Comparison of ENCODE assay signal across 9 cellular contexts in genomic region chr10:69901623-69902505, GRCh38.
A peak's percentile ranks its signal among the peaks of the same experiment; 100 is the strongest.
DNase-seq lines count a peak whose midpoint lies in the region; ATAC-seq, FAIRE-seq and TF ChIP-seq lines count a peak whose summit lies in the region.
"Had no signal": no experiment of that assay in that cellular context is flagged by ENCODE, and none has a peak within 500 bp of the region (broad histone marks: within the 10 kb centered on the region; RNA-seq: fewer than 3 reads in every experiment).

No MANE protein-coding gene starts in this region.

- no peak for FAIRE-seq in bronchial epithelial cell (lab: Jason Lieb, UNC)
- FAIRE-seq in urothelium cell line (lab: Jason Lieb, UNC): peak; percentile 98
- FAIRE-seq: frontal cortex had no signal

- no peaks in the 10 kb centered on the region for H3K27me3 Mint-ChIP-seq in activated T-helper 1 cell treated with anti-CD3 and anti-CD28 coated beads, Interleukin-12 subunit alpha, Interleukin-12 subunit beta, Interleukin-2, Interleukin-4 antibody, amounts not matched to agents 30 ng/mL and 10 ng/mL and 1 ng/mL, durations not matched to agents 14 hours and 24 hours and 36 hours (ENCODE audit: insufficient read depth)

- no peaks in the 10 kb centered on the region for H3K9me3 Mint-ChIP-seq in activated T-helper 1 cell treated with anti-CD3 and anti-CD28 coated beads, Interleukin-12 subunit alpha, Interleukin-12 subunit beta, Interleukin-2, Interleukin-4 antibody, amounts not matched to agents 30 ng/mL and 10 ng/mL and 1 ng/mL, durations not matched to agents 14 hours and 24 hours and 36 hours

- peak; percentile 67 for TF ChIP-seq CTCF in bronchial epithelial cell (IDR thresholded peaks at IDR 0.05; ENCODE audit: insufficient read depth, low read length, severe bottlenecking)
- TF ChIP-seq CTCF in left lung (IDR thresholded peaks at IDR 0.05): peak in 1 of 2 donors; percentile 25

- no peak overlapping the region for H3K4me3 Mint-ChIP-seq in activated T-helper 1 cell treated with anti-CD3 and anti-CD28 coated beads, Interleukin-12 subunit alpha, Interleukin-12 subunit beta, Interleukin-2, Interleukin-4 antibody, amounts not matched to agents 30 ng/mL and 10 ng/mL and 1 ng/mL, durations not matched to agents 14 hours and 24 hours and 36 hours

- H3K36me3 ChIP-seq in bronchial epithelial cell (ENCODE audit: control insufficient read depth, insufficient read depth, low read length): no peaks in the 10 kb centered on the region
- no peaks in the 10 kb centered on the region for H3K36me3 ChIP-seq in left lung

- no peaks in the 10 kb centered on the region for H3K36me3 Mint-ChIP-seq in activated T-helper 1 cell treated with anti-CD3 and anti-CD28 coated beads, Interleukin-12 subunit alpha, Interleukin-12 subunit beta, Interleukin-2, Interleukin-4 antibody, amounts not matched to agents 30 ng/mL and 10 ng/mL and 1 ng/mL, durations not matched to agents 14 hours and 24 hours and 36 hours (ENCODE audit: low read depth)

- H3K27ac Mint-ChIP-seq in activated T-helper 1 cell treated with anti-CD3 and anti-CD28 coated beads, Interleukin-12 subunit alpha, Interleukin-12 subunit beta, Interleukin-2, Interleukin-4 antibody, amounts not matched to agents 30 ng/mL and 10 ng/mL and 1 ng/mL, durations not matched to agents 14 hours and 24 hours and 36 hours: no peak overlapping the region

- H3K4me3 ChIP-seq in bronchial epithelial cell (ENCODE audit: low read depth, low read length): no peak overlapping the region
- no peak overlapping the region for H3K4me3 ChIP-seq in left lung

- H3K27ac ChIP-seq in left lung: no peak overlapping the region

- peaks cover 0 to 3% of the 10 kb centered on the region in 2 donors for H3K4me1 ChIP-seq in left lung

- H3K27me3 ChIP-seq in bronchial epithelial cell (ENCODE audit: control insufficient read depth, insufficient read depth, low read length) (no peaks in the 10 kb centered on the region), left lung (no peaks in the 10 kb centered on the region)

- no peaks in the 10 kb centered on the region for H3K4me1 Mint-ChIP-seq in activated T-helper 1 cell treated with anti-CD3 and anti-CD28 coated beads, Interleukin-12 subunit alpha, Interleukin-12 subunit beta, Interleukin-2, Interleukin-4 antibody, amounts not matched to agents 30 ng/mL and 10 ng/mL and 1 ng/mL, durations not matched to agents 14 hours and 24 hours and 36 hours (ENCODE audit: low read depth)

- ATAC-seq in left lung: peak; percentile 88

- intact Hi-C loops in left lung (cut with DNase I): no loop called here
- intact Hi-C loops in activated T-helper 1 cell treated with anti-CD3 and anti-CD28 coated beads, Interleukin-12 subunit alpha, Interleukin-12 subunit beta, Interleukin-2, Interleukin-4 antibody, amounts not matched to agents 30 ng/mL and 10 ng/mL and 1 ng/mL, durations not matched to agents 14 hours and 24 hours and 36 hours (cut with micrococcal nuclease): no loop called here

- DNase-seq in A172 (ENCODE audit: low spot score): peak; percentile 41
- DNase-seq in ELF-1 (ENCODE audit: low read depth, low spot score): peak; percentile 80
- DNase-seq in NCI-H2171 (lab: John Stamatoyannopoulos, UW): peak; percentile 32
- DNase-seq in bronchial epithelial cell (ENCODE audit: low read depth): peak; percentile 12
- no peak for DNase-seq in left lung
- peak; percentile 87 for DNase-seq in urothelium cell line (ENCODE audit: low spot score)
- no peak for DNase-seq in activated T-helper 1 cell treated with anti-CD3 and anti-CD28 coated beads, Interleukin-12 subunit alpha, Interleukin-12 subunit beta, Interleukin-2, Interleukin-4 antibody, amounts not matched to agents 30 ng/mL and 10 ng/mL and 1 ng/mL, durations not matched to agents 14 hours and 24 hours and 36 hours (ENCODE audit: low spot score)
- DNase-seq in NCI-H2029 treated with DMSO at 0.1 percent for 48 hours (lab: John Stamatoyannopoulos, UW): no peak

- H3K9me3 ChIP-seq in left lung: no peaks in the 10 kb centered on the region

Comparison
In these comparisons a context has a peak if more than half of its experiments do, and no peak if none do; other contexts are left out.
1. DNase-seq: peak in A172 (single experiment), ELF-1 (single experiment), NCI-H2171 (single experiment), bronchial epithelial cell (single experiment) and urothelium cell line (single experiment); none in left lung (0 of 2), activated T-helper 1 cell treated with anti-CD3 and anti-CD28 coated beads, Interleukin-12 subunit alpha, Interleukin-12 subunit beta, Interleukin-2, Interleukin-4 antibody, amounts not matched to agents 30 ng/mL and 10 ng/mL and 1 ng/mL, durations not matched to agents 14 hours and 24 hours and 36 hours (single experiment) and NCI-H2029 treated with DMSO at 0.1 percent for 48 hours (single experiment).